In the genomic region with DNA sequence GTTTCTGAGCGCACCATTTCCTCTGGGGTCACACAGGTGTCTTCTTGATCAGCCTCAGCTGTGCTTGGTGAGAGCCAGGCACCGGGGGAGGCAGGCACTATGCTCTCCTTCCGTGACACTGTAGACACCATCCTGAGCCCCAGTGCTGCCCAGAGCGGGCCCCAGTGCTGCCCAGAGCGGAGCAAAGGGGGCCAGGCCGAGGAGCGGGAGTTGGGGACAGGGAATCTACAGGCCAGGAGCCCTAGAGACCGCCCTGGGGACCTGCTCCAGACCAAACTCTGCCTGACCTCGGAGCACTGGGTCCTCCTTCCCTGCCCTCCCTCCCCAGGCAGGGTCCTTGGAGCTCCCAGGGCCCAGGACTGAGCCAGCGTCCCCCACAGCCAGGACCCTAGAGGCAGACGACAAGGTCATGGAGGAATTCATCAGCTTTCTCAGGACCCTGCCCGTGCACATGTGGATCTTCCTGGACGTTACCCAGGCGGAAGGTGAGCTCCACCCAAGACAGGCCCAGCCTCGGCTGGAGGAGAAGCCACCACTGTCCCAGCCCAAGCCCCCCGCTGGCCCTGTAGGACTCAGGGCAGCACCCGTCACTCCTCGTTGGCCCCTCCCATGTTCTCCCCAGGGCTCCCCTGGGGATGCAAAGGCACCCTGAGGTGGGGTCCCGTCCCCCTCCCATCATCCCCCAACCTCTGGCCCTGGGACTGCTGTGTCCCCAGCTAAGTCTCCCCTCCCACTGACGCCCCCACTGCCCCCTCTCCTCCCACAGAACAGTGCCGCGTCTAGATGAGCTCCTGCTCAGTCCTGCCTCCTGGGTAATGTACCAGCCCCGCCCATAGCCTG, we compare ENCODE assay signal across 28 cellular contexts. TPM values are rescaled to one million over a fixed set of nuclear protein-coding genes. Genes with fewer than 3 reads are reported as not detected.
DNase-seq lines count a peak whose midpoint lies in the region; ATAC-seq and TF ChIP-seq lines count a peak whose summit lies in the region.
"Had no signal": no experiment of that assay in that cellular context is flagged by ENCODE, and none has a peak within 500 bp of the region (broad histone marks: within the 10 kb centered on the region; RNA-seq: fewer than 3 reads in every experiment).

No MANE protein-coding gene starts in this region.

- peak; percentile 65 for DNase-seq in cardiac septum (ENCODE audit: low spot score)
- no peak for DNase-seq in right atrium auricular region (ENCODE audit: low spot score)
- DNase-seq in GM20000 (ENCODE audit: low spot score) = peak; percentile 17
- DNase-seq in mesenteric fat pad (ENCODE audit: low spot score) = peak; percentile 86
- peak; percentile 38 for DNase-seq in ureter (ENCODE audit: low spot score)
- DNase-seq in pons (ENCODE audit: low spot score) = no peak
- DNase-seq: activated CD4-positive, alpha-beta T cell treated with anti-CD3 and anti-CD28 coated beads for 1 hour; effector CD4-positive, alpha-beta T cell; hippocampal formation; mesenchymal stem cell; NCI-H1436 treated with DMSO at 0.1 percent for 48 hours; NCI-H2081 treated with DMSO at 0.1 percent for 48 hours; NCI-H2227 treated with DMSO at 0.1 percent for 48 hours; NCI-H526; PC-9; SHP77; stimulated activated naive CD4-positive, alpha-beta T cell; T-helper 17 cell; uterus had no signal

- no peak overlapping the region for H3K27ac ChIP-seq in right atrium auricular region
- H3K27ac ChIP-seq: BLaER1 treated with 17β-estradiol and CSF1 and Interleukin-3, amounts not matched to agents 10 nM and 100 nM; neural progenitor cell; PC-9; uterus had no signal

- no peak overlapping the region for H3K4me3 ChIP-seq in right atrium auricular region
- H3K4me3 ChIP-seq: BLaER1 treated with 17β-estradiol and CSF1 and Interleukin-3, amounts not matched to agents 10 nM and 100 nM; neural progenitor cell; PC-9; uterus had no signal

- ATAC-seq in GM21786 (IDR thresholded peaks at IDR 0.05; ENCODE audit: unreplicated experiment) (no peak), GM21619 (IDR thresholded peaks at IDR 0.05; ENCODE audit: unreplicated experiment) (no peak)
- ATAC-seq: HCT116, T-helper 17 cell had no signal

- H3K9me3 ChIP-seq in right atrium auricular region = peaks cover 0 to 20% of the 10 kb centered on the region in 2 donors
- H3K9me3 ChIP-seq: uterus had no signal

- TF ChIP-seq CTCF in right atrium auricular region (IDR thresholded peaks at IDR 0.05) (no peak), GM20000 (IDR thresholded peaks at IDR 0.05; ENCODE audit: extremely low read depth, missing control alignments) (no peak)

- intact Hi-C loops in cardiac septum (cut with DNase I) = no loop called here

- H3K36me3 ChIP-seq in right atrium auricular region = no peaks in the 10 kb centered on the region
- H3K36me3 ChIP-seq: BLaER1 treated with 17β-estradiol and CSF1 and Interleukin-3, amounts not matched to agents 10 nM and 100 nM; neural progenitor cell; uterus had no signal

- no peaks in the 10 kb centered on the region for H3K4me1 ChIP-seq in right atrium auricular region
- H3K4me1 ChIP-seq: neural progenitor cell, uterus had no signal

- no peaks in the 10 kb centered on the region for H3K27me3 ChIP-seq in right atrium auricular region
- H3K27me3 ChIP-seq: BLaER1 treated with 17β-estradiol and CSF1 and Interleukin-3, amounts not matched to agents 10 nM and 100 nM; neural progenitor cell; uterus had no signal

RNA-seq across cellular contexts. Expression of a gene that starts 30.2 kb away (rescaled TPM):
- total RNA-seq in cardiac septum = not detected
- total RNA-seq in right atrium auricular region = not detected
- total RNA-seq in mesenteric fat pad = not detected
- not detected for total RNA-seq in ureter
- total RNA-seq: activated CD4-positive, alpha-beta memory T cell treated with anti-CD3 and anti-CD28 coated beads, Interleukin-2, amount 10 ng/mL, durations not matched to agents 7 days and 5 days; bronchial epithelial cell; LHCN-M2; PC-9; progenitor cell of endocrine pancreas; T-helper 17 cell; uterus had no signal

RNA-seq across cellular contexts. Expression of a gene that starts 45.8 kb away (rescaled TPM):
- not detected for total RNA-seq in cardiac septum
- not detected for total RNA-seq in right atrium auricular region
- total RNA-seq in mesenteric fat pad = not detected
- not detected for total RNA-seq in ureter
- total RNA-seq: activated CD4-positive, alpha-beta memory T cell treated with anti-CD3 and anti-CD28 coated beads, Interleukin-2, amount 10 ng/mL, durations not matched to agents 7 days and 5 days; bronchial epithelial cell; LHCN-M2; PC-9; progenitor cell of endocrine pancreas; T-helper 17 cell; uterus had no signal

RNA-seq across cellular contexts. Expression of a gene that starts 47.6 kb away (rescaled TPM):
- total RNA-seq in cardiac septum (not detected), right atrium auricular region (not detected), mesenteric fat pad (not detected), ureter (not detected)
- total RNA-seq: activated CD4-positive, alpha-beta memory T cell treated with anti-CD3 and anti-CD28 coated beads, Interleukin-2, amount 10 ng/mL, durations not matched to agents 7 days and 5 days; bronchial epithelial cell; LHCN-M2; PC-9; progenitor cell of endocrine pancreas; T-helper 17 cell; uterus had no signal

Comparison
In these comparisons a context has a peak if more than half of its experiments do, and no peak if none do; other contexts are left out.
1. DNase-seq: peak in cardiac septum (single experiment), GM20000 (single experiment), mesenteric fat pad (single experiment) and ureter (single experiment); none in right atrium auricular region (single experiment) and pons (single experiment).